ENCODE assay signal across 9 cellular contexts in the genomic region with DNA sequence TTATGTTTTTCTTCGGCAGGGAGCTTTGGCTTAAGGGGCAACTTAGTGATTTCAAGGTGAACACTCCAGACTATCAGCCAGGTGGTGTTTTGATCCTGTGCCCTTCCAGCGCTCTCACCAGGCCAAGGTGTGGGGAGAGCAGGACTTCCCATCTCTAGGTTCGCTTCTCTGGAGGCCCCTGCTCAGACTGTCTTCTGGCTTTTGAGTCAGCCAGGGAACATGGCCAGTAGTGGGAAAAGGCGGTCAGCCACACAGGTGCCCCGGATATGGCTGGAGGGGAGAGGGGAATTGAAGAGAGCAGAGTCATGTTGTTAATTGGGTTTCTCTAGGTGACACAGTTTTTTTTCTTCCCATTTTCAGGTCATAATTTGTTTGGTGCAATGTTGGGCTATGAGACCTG. TPM values are rescaled to one million over a fixed set of nuclear protein-coding genes. Genes with fewer than 3 reads are reported as not detected.
DNase-seq lines count a peak whose midpoint lies in the region; ATAC-seq and TF ChIP-seq lines count a peak whose summit lies in the region.
"Had no signal": no experiment of that assay in that cellular context is flagged by ENCODE, and none has a peak within 500 bp of the region (broad histone marks: within the 10 kb centered on the region; RNA-seq: fewer than 3 reads in every experiment).

No MANE protein-coding gene starts in this region.

- ATAC-seq in Panc1, result no peak

- H3K9me3 ChIP-seq in Panc1 (ENCODE audit: control insufficient read depth, insufficient read depth, low read depth, low read length) (no peaks in the 10 kb centered on the region), endodermal cell (ENCODE audit: control insufficient read depth, low read length) (no peaks in the 10 kb centered on the region)

- H3K27ac Mint-ChIP-seq in endodermal cell, result peak overlapping the region; percentile 16
- peak overlapping the region; percentile 94 for H3K27ac Mint-ChIP-seq in osteocyte (ENCODE audit: unreplicated experiment)

- no peak for TF ChIP-seq CTCF in Panc1 (IDR thresholded peaks at IDR 0.05)
- TF ChIP-seq CTCF in endodermal cell (conservative IDR thresholded peaks at IDR 0.05), result no peak
- TF ChIP-seq CTCF in osteocyte (IDR thresholded peaks at IDR 0.05), result no peak

- peak overlapping the region; percentile 83 for H3K4me3 Mint-ChIP-seq in endodermal cell
- peak overlapping the region; percentile 91 for H3K4me3 Mint-ChIP-seq in osteocyte (ENCODE audit: unreplicated experiment)

- peak overlapping the region; percentile 31 for H3K9ac ChIP-seq in endodermal cell (ENCODE audit: extremely low read depth, low read length, poor library complexity, severe bottlenecking)

- WGBS in endodermal cell (ENCODE audit: insufficient coverage in 1 of 2, insufficient read length in 1 of 2), 2 experiments, result 82 to 83% methylated on average over 3 to 5 of the region's 5 CpGs

- intact Hi-C loops in Panc1 (cut with micrococcal nuclease; ENCODE audit: unreplicated experiment), result no loop called here

- H3K27me3 Mint-ChIP-seq in endodermal cell (ENCODE audit: insufficient read depth) (no peaks in the 10 kb centered on the region), osteocyte (ENCODE audit: unreplicated experiment) (no peaks in the 10 kb centered on the region)

- H3K4me1 Mint-ChIP-seq in endodermal cell, result peaks cover 41% of the 10 kb centered on the region
- peaks cover 44% of the 10 kb centered on the region for H3K4me1 Mint-ChIP-seq in osteocyte (ENCODE audit: unreplicated experiment)

- in situ Hi-C loops in Panc1 (cut with HindIII; ENCODE audit: low pct_unique_long_range_greater_than_20kb, low sequenced_read_pairs), result no loop called here

- H3K27ac ChIP-seq in Panc1 (ENCODE audit: low read length) (peak overlapping the region; percentile 75), endodermal cell (ENCODE audit: low read depth, low read length) (no peak overlapping the region)

- H3K4me1 ChIP-seq in Panc1 (ENCODE audit: control insufficient read depth, insufficient read depth, low read length), result peaks cover 9% of the 10 kb centered on the region
- peaks cover 16% of the 10 kb centered on the region for H3K4me1 ChIP-seq in endodermal cell (ENCODE audit: control insufficient read depth, insufficient read depth, low read length)

- CTCF ChIA-PET in Panc1 (lab: Charles Lee), result no interaction called here

- no TSS peak for BruUV-seq in Panc1 (replicated peaks; lab: Mats Ljungman, UMichigan)

- no peaks in the 10 kb centered on the region for H3K36me3 Mint-ChIP-seq in endodermal cell (ENCODE audit: low read depth)
- peaks cover 8% of the 10 kb centered on the region for H3K36me3 Mint-ChIP-seq in osteocyte (ENCODE audit: unreplicated experiment)

- H3K4me3 ChIP-seq in Panc1 (ENCODE audit: low read depth in 2 of 2, low read length in 2 of 2) (peak overlapping the region; percentile 73 to 86), endodermal cell (ENCODE audit: low read length) (peak overlapping the region; percentile 91)

- POLR2A ChIA-PET in Panc1 (lab: Charles Lee), result no interaction called here

- H3K9me3 Mint-ChIP-seq in endodermal cell (no peaks in the 10 kb centered on the region), osteocyte (ENCODE audit: unreplicated experiment) (no peaks in the 10 kb centered on the region)

- peak; percentile 13 for DNase-seq in COLO668 (lab: John Stamatoyannopoulos, UW; ENCODE audit: unreplicated experiment)
- DNase-seq in Panc1 (ENCODE audit: low read depth, low spot score), result no peak
- no peak for DNase-seq in endodermal cell
- DNase-seq in osteocyte (ENCODE audit: extremely low spot score, unreplicated experiment), result no peak
- no peak for DNase-seq in NCI-H524 treated with DMSO at 0.1 percent for 48 hours (lab: John Stamatoyannopoulos, UW)
- no peak for DNase-seq in SW 1271 (lab: John Stamatoyannopoulos, UW)
- DNase-seq in NCI-H1417 (lab: John Stamatoyannopoulos, UW), result no peak
- no peak for DNase-seq in stimulated activated CD4-positive, alpha-beta T cell treated with anti-CD3 and anti-CD28 coated beads, Interleukin-2, amount 100 ng/mL, for 48 hours
- DNase-seq: hippocampal formation had no signal

- no peaks in the 10 kb centered on the region for H3K36me3 ChIP-seq in Panc1 (ENCODE audit: control insufficient read depth, insufficient read depth, low read length)
- no peaks in the 10 kb centered on the region for H3K36me3 ChIP-seq in endodermal cell (ENCODE audit: control insufficient read depth, insufficient read depth, low read length)

- H3K27me3 ChIP-seq in Panc1 (ENCODE audit: control insufficient read depth, insufficient read depth, low read length), result no peaks in the 10 kb centered on the region
- H3K27me3 ChIP-seq in endodermal cell (ENCODE audit: control insufficient read depth, insufficient read depth, low read length, poor library complexity, severe bottlenecking), result no peaks in the 10 kb centered on the region

RNA-seq across cellular contexts. Expression of a gene that starts 1.5 kb away (rescaled TPM):
- total RNA-seq in Panc1 (2021; ENCODE audit: unreplicated experiment) (78.2 TPM), endodermal cell (10 to 100 TPM; 75.0 to 79.7 TPM), osteocyte (93.2 and 93.3 TPM in 2 replicates)
- 84.8 TPM for polyA plus RNA-seq in Panc1 (2012; ENCODE audit: insufficient read length)
- 51.0 TPM for polyA plus RNA-seq in endodermal cell (2013, experiment 1 of 2)
- 46.8 TPM for polyA plus RNA-seq in endodermal cell (2013, experiment 2 of 2)

RNA-seq across cellular contexts. Expression of a gene that starts 27.7 kb away (rescaled TPM):
- 40.2 TPM for total RNA-seq in Panc1 (2021; ENCODE audit: unreplicated experiment)
- 39.1 TPM for polyA plus RNA-seq in Panc1 (2012; ENCODE audit: insufficient read length)
- 10 to 100 TPM; 72.7 to 75.2 TPM for total RNA-seq in endodermal cell
- polyA plus RNA-seq in endodermal cell (2013, experiment 1 of 2), result 32.9 TPM
- 35.4 TPM for polyA plus RNA-seq in endodermal cell (2013, experiment 2 of 2)
- 49.3 and 52.2 TPM in 2 replicates for total RNA-seq in osteocyte

RNA-seq across cellular contexts. Expression of a gene that starts 38.7 kb away (rescaled TPM):
- 156 TPM for total RNA-seq in Panc1 (2021; ENCODE audit: unreplicated experiment)
- 159 TPM for polyA plus RNA-seq in Panc1 (2012; ENCODE audit: insufficient read length)
- total RNA-seq in endodermal cell, result 100 to 1,000 TPM; 211 to 216 TPM
- polyA plus RNA-seq in endodermal cell (2013, experiment 1 of 2), result 224 TPM
- polyA plus RNA-seq in endodermal cell (2013, experiment 2 of 2), result 208 TPM
- 119 TPM in 2 replicates for total RNA-seq in osteocyte

RNA-seq across cellular contexts. Expression of a gene that starts 45.9 kb away (rescaled TPM):
- total RNA-seq in Panc1 (2021; ENCODE audit: unreplicated experiment), result not detected
- 0.79 TPM for polyA plus RNA-seq in Panc1 (2012; ENCODE audit: insufficient read length)
- 1 to 10 TPM in 1 of 2 donors, under 1 TPM in 1; 0.88 to 1.6 TPM for total RNA-seq in endodermal cell
- polyA plus RNA-seq in endodermal cell (2013, experiment 1 of 2), result not detected
- polyA plus RNA-seq in endodermal cell (2013, experiment 2 of 2), result not detected
- total RNA-seq in osteocyte, result not detected in 2 replicates
